In the genomic region with DNA sequence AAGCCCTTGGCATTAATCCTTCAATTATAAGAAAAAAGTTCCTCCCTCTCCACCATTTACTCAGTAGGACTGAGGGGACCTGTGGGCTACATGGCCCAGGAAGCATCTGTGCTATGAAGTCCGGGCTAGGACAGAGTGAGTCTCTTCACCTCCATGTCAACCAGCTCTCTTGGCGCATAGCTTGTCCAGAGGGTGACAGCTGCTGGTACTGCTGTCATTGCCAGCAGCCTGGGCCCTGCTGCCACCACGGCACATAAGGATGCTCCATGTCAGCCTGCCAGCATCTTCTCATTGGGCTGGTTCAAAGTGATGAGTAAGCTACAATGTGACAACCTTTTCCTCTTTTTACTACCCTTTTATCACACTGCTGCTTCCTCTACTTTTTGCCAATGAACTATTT, we compare ENCODE assay signal across 31 cellular contexts.
"Had no signal": no experiment of that assay in that cellular context is flagged by ENCODE, and none has a peak within 500 bp of the region (broad histone marks: within the 10 kb centered on the region; RNA-seq: fewer than 3 reads in every experiment).

No MANE protein-coding gene starts in this region.

- H3K4me1 Mint-ChIP-seq: activated B cell treated with CpG ODN at 0.5 μM for 24 hours, brain, endodermal cell, T-helper 17 cell had no signal

- H3K9me3 Mint-ChIP-seq: activated B cell treated with CpG ODN at 0.5 μM for 24 hours; activated CD4-positive, alpha-beta memory T cell treated with anti-CD3 and anti-CD28 coated beads, Interleukin-2, amount 10 ng/mL, durations not matched to agents 7 days and 5 days; activated naive CD4-positive, alpha-beta T cell treated with anti-CD3 and anti-CD28 coated beads, Interleukin-2, amount 10 ng/mL, durations not matched to agents 7 days and 5 days; activated T-cell treated with anti-CD3 and anti-CD28 coated beads, Interleukin-2, amount 50 U/mL, for 24 hours; activated T-cell treated with anti-CD3 and anti-CD28 coated beads, Interleukin-2, amount 50 U/mL, for 72 hours; brain; dendritic cell treated with granulocyte-macrophage colony-stimulating factor and Interleukin-4, amounts not matched to agents 40 ng/mL and 50 ng/mL, for 4 days; endodermal cell; T-helper 2 cell treated with Interferon-gamma antibody and Interleukin-4, amounts not matched to agents 5 μg/mL and 100 μg/mL, for 36 hours had no signal

- FAIRE-seq: frontal cortex had no signal

- H3K27me3 ChIP-seq: ascending aorta, breast epithelium, cardiac muscle cell had no signal

- H3K36me3 Mint-ChIP-seq: activated naive CD4-positive, alpha-beta T cell treated with anti-CD3 and anti-CD28 coated beads, Interleukin-2, amount 10 ng/mL, durations not matched to agents 7 days and 5 days; activated naive CD4-positive, alpha-beta T cell treated with anti-CD3 and anti-CD28 coated beads, Interleukin-2, amount 50 U/mL, for 72 hours; activated naive CD8-positive, alpha-beta T cell treated with anti-CD3 and anti-CD28 coated beads, Interleukin-2, amount 10 ng/mL, durations not matched to agents 7 days and 5 days; brain had no signal

- H3K27ac ChIP-seq: ascending aorta, breast epithelium, cardiac muscle cell, coronary artery, dorsolateral prefrontal cortex, WERI-Rb-1 had no signal

- H3K4me3 ChIP-seq: ascending aorta, breast epithelium, cardiac muscle cell, coronary artery, dorsolateral prefrontal cortex had no signal

- H3K36me3 ChIP-seq: ascending aorta, breast epithelium, cardiac muscle cell, WERI-Rb-1 had no signal

- ATAC-seq: activated CD4-positive, CD25-positive, alpha-beta regulatory T cell treated with anti-CD3 and anti-CD28 coated beads, Interleukin-2, amount 50 U/mL, for 24 hours; activated naive CD4-positive, alpha-beta T cell treated with anti-CD3 and anti-CD28 coated beads, Interleukin-2, amount 50 U/mL, for 72 hours; activated T-cell treated with anti-CD3 and anti-CD28 coated beads, Interleukin-2, amount 50 U/mL, for 72 hours; esophagus mucosa; T-helper 17 cell had no signal

- H3K27ac Mint-ChIP-seq: activated B cell treated with CpG ODN at 0.5 μM for 24 hours; activated CD4-positive, alpha-beta memory T cell treated with anti-CD3 and anti-CD28 coated beads, Interleukin-2, amount 10 ng/mL, durations not matched to agents 7 days and 5 days; activated naive CD4-positive, alpha-beta T cell treated with anti-CD3 and anti-CD28 coated beads, Interleukin-2, amount 10 ng/mL, durations not matched to agents 7 days and 5 days; activated naive CD4-positive, alpha-beta T cell treated with anti-CD3 and anti-CD28 coated beads, Interleukin-2, amount 50 U/mL, for 72 hours; activated naive CD8-positive, alpha-beta T cell treated with anti-CD3 and anti-CD28 coated beads, Interleukin-2, amount 10 ng/mL, durations not matched to agents 7 days and 5 days; activated T-cell treated with anti-CD3 and anti-CD28 coated beads, Interleukin-2, amount 50 U/mL, for 24 hours; activated T-cell treated with anti-CD3 and anti-CD28 coated beads, Interleukin-2, amount 50 U/mL, for 72 hours; brain; dendritic cell treated with granulocyte-macrophage colony-stimulating factor and Interleukin-4, amounts not matched to agents 40 ng/mL and 50 ng/mL, for 4 days; endodermal cell; T-helper 17 cell; T-helper 2 cell treated with Interferon-gamma antibody and Interleukin-4, amounts not matched to agents 5 μg/mL and 100 μg/mL, for 36 hours had no signal

- H3K9me3 ChIP-seq: ascending aorta, breast epithelium had no signal

- H3K27me3 Mint-ChIP-seq: T-helper 17 cell had no signal

- H3K4me3 Mint-ChIP-seq: activated B cell treated with CpG ODN at 0.5 μM for 24 hours; activated CD4-positive, alpha-beta memory T cell treated with anti-CD3 and anti-CD28 coated beads, Interleukin-2, amount 10 ng/mL, durations not matched to agents 7 days and 5 days; activated naive CD4-positive, alpha-beta T cell treated with anti-CD3 and anti-CD28 coated beads, Interleukin-2, amount 10 ng/mL, durations not matched to agents 7 days and 5 days; activated naive CD8-positive, alpha-beta T cell treated with anti-CD3 and anti-CD28 coated beads, Interleukin-2, amount 10 ng/mL, durations not matched to agents 7 days and 5 days; activated T-cell treated with anti-CD3 and anti-CD28 coated beads, Interleukin-2, amount 50 U/mL, for 24 hours; activated T-cell treated with anti-CD3 and anti-CD28 coated beads, Interleukin-2, amount 50 U/mL, for 72 hours; brain; dendritic cell treated with granulocyte-macrophage colony-stimulating factor and Interleukin-4, amounts not matched to agents 40 ng/mL and 50 ng/mL, for 4 days; endodermal cell; T-helper 17 cell; T-helper 2 cell treated with Interferon-gamma antibody and Interleukin-4, amounts not matched to agents 5 μg/mL and 100 μg/mL, for 36 hours had no signal

- DNase-seq: activated B cell treated with CpG ODN at 0.5 μM for 24 hours; activated CD4-positive, alpha-beta memory T cell treated with anti-CD3 and anti-CD28 coated beads, Interleukin-2, amount 10 ng/mL, durations not matched to agents 7 days and 5 days; activated CD4-positive, alpha-beta T cell treated with anti-CD3 and anti-CD28 coated beads for 48 hours; activated CD8-positive, alpha-beta memory T cell treated with anti-CD3 and anti-CD28 coated beads, Interleukin-2, amount 50 U/mL, for 48 hours; activated gamma-delta T cell; activated naive CD4-positive, alpha-beta T cell; activated naive CD4-positive, alpha-beta T cell treated with anti-CD3 and anti-CD28 coated beads, Interleukin-2, amount 10 ng/mL, durations not matched to agents 7 days and 5 days; activated naive CD8-positive, alpha-beta T cell treated with anti-CD3 and anti-CD28 coated beads, Interleukin-2, amount 10 ng/mL, durations not matched to agents 7 days and 5 days; activated T-cell treated with anti-CD3 and anti-CD28 coated beads for 4 hours; activated T-cell treated with anti-CD3 and anti-CD28 coated beads, Interleukin-2, amount 50 U/mL, for 24 hours; activated T-cell treated with anti-CD3 and anti-CD28 coated beads, Interleukin-2, amount 50 U/mL, for 72 hours; central memory CD4-positive, alpha-beta T cell; cerebellar nuclear complex; dorsolateral prefrontal cortex; effector memory CD4-positive, alpha-beta T cell; endodermal cell; foreskin fibroblast; T-helper 17 cell; T1000; WERI-Rb-1 had no signal

- H3K4me1 ChIP-seq: ascending aorta, breast epithelium had no signal
